In the genomic region with DNA sequence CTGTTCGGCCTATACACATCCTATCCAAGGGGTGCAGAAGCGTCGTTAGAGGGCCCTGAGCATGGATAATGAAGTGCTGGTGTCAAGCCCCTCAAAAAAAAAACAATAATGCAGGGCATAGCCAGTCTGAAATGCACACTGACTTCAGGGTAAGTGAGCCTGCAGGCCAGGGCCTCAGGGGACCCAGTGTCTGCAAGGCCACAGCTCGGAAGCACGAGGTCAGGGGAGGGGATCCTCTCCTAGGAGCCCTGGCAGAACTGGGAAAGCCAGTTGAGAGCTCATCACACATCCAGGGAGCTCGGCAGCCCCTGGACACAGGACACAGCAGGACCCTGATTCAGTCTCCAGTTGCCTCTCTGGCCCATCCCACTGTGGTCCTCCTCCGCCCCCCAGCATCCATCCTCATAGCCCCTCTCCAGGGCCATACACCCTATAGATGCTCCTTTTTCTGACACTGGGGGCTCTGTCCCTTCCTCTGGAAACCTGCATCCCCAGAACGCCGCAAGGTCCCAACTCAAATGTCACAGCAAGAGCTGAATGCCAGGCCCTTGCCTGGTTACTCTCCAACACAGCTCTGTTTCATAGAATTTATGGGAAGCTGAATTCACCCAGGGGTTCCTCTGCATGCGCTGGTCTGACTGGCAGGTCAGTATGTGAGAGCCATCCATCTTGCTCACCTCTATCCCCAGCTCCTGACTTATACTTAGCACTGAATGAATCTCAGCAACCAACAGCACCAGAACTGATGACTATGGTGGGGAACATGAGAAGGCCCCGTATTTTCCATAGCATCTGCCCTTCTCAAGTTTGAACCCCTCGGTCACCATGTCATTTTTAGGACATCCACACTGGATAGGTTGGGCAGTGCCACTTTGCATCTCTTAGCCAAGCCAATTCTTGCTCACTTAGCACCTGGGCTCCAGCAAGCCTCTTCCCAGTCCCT, we compare ENCODE assay signal across 20 cellular contexts.
DNase-seq lines count a peak whose midpoint lies in the region; ATAC-seq and TF ChIP-seq lines count a peak whose summit lies in the region.
"Had no signal": no experiment of that assay in that cellular context is flagged by ENCODE, and none has a peak within 500 bp of the region (broad histone marks: within the 10 kb centered on the region; RNA-seq: fewer than 3 reads in every experiment).

No MANE protein-coding gene starts in this region.

- H3K4ac ChIP-seq in neuronal stem cell (ENCODE audit: low read length) = no peak overlapping the region

- no peak overlapping the region for H3K23ac ChIP-seq in neuronal stem cell (ENCODE audit: low read depth, low read length, poor library complexity)

- no peak overlapping the region for H2AK5ac ChIP-seq in neuronal stem cell (ENCODE audit: low read depth, low read length)

- no peak overlapping the region for H3K14ac ChIP-seq in neuronal stem cell (ENCODE audit: low read length)

- H2AFZ ChIP-seq in neuronal stem cell (ENCODE audit: low read length) = no peak overlapping the region

- no peak overlapping the region for H4K8ac ChIP-seq in neuronal stem cell (ENCODE audit: low read depth, low read length)

- H3K4me1 ChIP-seq in BE2C (peaks cover 6% of the 10 kb centered on the region; the same call in 1 of the 2 replicates), esophagus muscularis mucosa (peaks cover 0 to 7% (median 0%) of the 10 kb centered on the region in 4 donors), neuronal stem cell (ENCODE audit: control insufficient read depth in 2 of 2, insufficient read depth in 1 of 2, low read depth in 1 of 2, low read length in 2 of 2) (peaks cover 0 to 5% of the 10 kb centered on the region in 2 donors), esophagus squamous epithelium (no peaks in the 10 kb centered on the region)

- peak overlapping the region; percentile 63 for H2BK15ac ChIP-seq in neuronal stem cell (ENCODE audit: low read length)

- H3K4me3 ChIP-seq in BE2C (ENCODE audit: low read depth, low read length) = no peak overlapping the region
- H3K4me3 ChIP-seq in esophagus muscularis mucosa = no peak overlapping the region
- H3K4me3 ChIP-seq in neuronal stem cell (ENCODE audit: low read length in 2 of 2) = no peak overlapping the region
- H3K4me3 ChIP-seq in esophagus squamous epithelium = no peak overlapping the region
- H3K4me3 ChIP-seq: A549 had no signal

- TF ChIP-seq EP300 in esophagus muscularis mucosa (IDR thresholded peaks at IDR 0.05) = no peak

- TF ChIP-seq POLR2A in esophagus muscularis mucosa (IDR thresholded peaks at IDR 0.05; ENCODE audit: low read depth) (no peak), esophagus squamous epithelium (IDR thresholded peaks at IDR 0.05) (no peak)

- no peaks in the 10 kb centered on the region for H3K79me1 ChIP-seq in neuronal stem cell (ENCODE audit: low read depth, low read length)

- no peak overlapping the region for H3K4me2 ChIP-seq in neuronal stem cell (ENCODE audit: insufficient read depth, low read length, poor library complexity, severe bottlenecking)
- H3K4me2 ChIP-seq: A549 had no signal

- no peak for TF ChIP-seq CTCF in BE2C (IDR thresholded peaks at IDR 0.05; ENCODE audit: low read depth, low read length)
- no peak for TF ChIP-seq CTCF in esophagus muscularis mucosa (IDR thresholded peaks at IDR 0.05)
- TF ChIP-seq CTCF in esophagus squamous epithelium (IDR thresholded peaks at IDR 0.05) = no peak

- H3K36me3 ChIP-seq in BE2C (no peaks in the 10 kb centered on the region), esophagus muscularis mucosa (no peaks in the 10 kb centered on the region), neuronal stem cell (replicated peaks in 1 of 2; ENCODE audit: control insufficient read depth in 2 of 2, insufficient read depth in 2 of 2, low read length in 2 of 2) (no peaks in the 10 kb centered on the region), esophagus squamous epithelium (no peaks in the 10 kb centered on the region)

- no peak for ATAC-seq in HG02970 (IDR thresholded peaks at IDR 0.05; ENCODE audit: low FRiP score, unreplicated experiment)
- ATAC-seq: A549 had no signal

- no peak overlapping the region for H3K9ac ChIP-seq in neuronal stem cell (ENCODE audit: low read depth, low read length, poor library complexity)

- peak; percentile 18 for DNase-seq in BE2C
- DNase-seq in esophagus muscularis mucosa (ENCODE audit: extremely low spot score) = peak; percentile 68
- DNase-seq in neuronal stem cell (ENCODE audit: low spot score) = no peak
- no peak for DNase-seq in activated CD8-positive, alpha-beta memory T cell treated with anti-CD3 and anti-CD28 coated beads, Interleukin-2, amount 50 U/mL, for 48 hours
- DNase-seq in esophagus squamous epithelium (lab: John Stamatoyannopoulos, UW) = no peak
- DNase-seq: 8988T; ACHN; AML-193; C1 segment of cervical spinal cord; Calu3; CD4-positive, alpha-beta memory T cell; COR-L47; DMS53; DMS79 treated with DMSO at 0.1 percent for 48 hours; GF-D8; GOT3; H7; HCEC 1CT had no signal

- intact Hi-C loops in esophagus muscularis mucosa (cut with DNase I) = no loop called here
- intact Hi-C loops in esophagus squamous epithelium (cut with DNase I) = no loop called here

- H2BK12ac ChIP-seq in neuronal stem cell (ENCODE audit: low read length) = no peak overlapping the region

- H2BK5ac ChIP-seq in neuronal stem cell (ENCODE audit: low read length) = no peak overlapping the region

- H3K27ac ChIP-seq in esophagus muscularis mucosa (replicated peaks in 1 of 4) (no peak overlapping the region), neuronal stem cell (replicated peaks; ENCODE audit: low read length) (no peak overlapping the region), esophagus squamous epithelium (no peak overlapping the region)
- H3K27ac ChIP-seq: A549 had no signal

- no peak overlapping the region for H4K91ac ChIP-seq in neuronal stem cell (ENCODE audit: low read depth, low read length, poor library complexity)

- 82% methylated on average over 12 of the region's 12 CpGs for WGBS in esophagus muscularis mucosa
- WGBS in neuronal stem cell (ENCODE audit: extremely low coverage in 2 of 2, insufficient read length in 2 of 2, insufficient replicate concordance in 1 of 2), 2 donors = no CpG with 5 or more reads among the region's 12 CpGs
- WGBS in esophagus squamous epithelium, 2 donors = 70 to 79% methylated on average over 10 of the region's 12 CpGs

- H3K9me3 ChIP-seq in BE2C (no peaks in the 10 kb centered on the region), esophagus muscularis mucosa (no peaks in the 10 kb centered on the region), neuronal stem cell (replicated peaks in 1 of 2; ENCODE audit: control insufficient read depth in 2 of 2, insufficient read depth in 1 of 2, low read depth in 1 of 2, low read length in 2 of 2) (no peaks in the 10 kb centered on the region), esophagus squamous epithelium (no peaks in the 10 kb centered on the region)
- H3K9me3 ChIP-seq: A549 had no signal

- H2BK120ac ChIP-seq in neuronal stem cell (ENCODE audit: low read depth, low read length) = no peak overlapping the region

- H3K18ac ChIP-seq in neuronal stem cell (ENCODE audit: low read length) = peak overlapping the region; percentile 33

- no peaks in the 10 kb centered on the region for H3K27me3 ChIP-seq in BE2C
- H3K27me3 ChIP-seq in esophagus muscularis mucosa = no peaks in the 10 kb centered on the region
- H3K27me3 ChIP-seq in neuronal stem cell (ENCODE audit: control insufficient read depth in 3 of 3, insufficient read depth in 3 of 3, low read depth in 1 of 3, low read length in 3 of 3) = no peaks in the 10 kb centered on the region
- H3K27me3 ChIP-seq in esophagus squamous epithelium = no peaks in the 10 kb centered on the region

Comparison
In these comparisons a context has a peak if more than half of its experiments do, and no peak if none do; other contexts are left out.
1. DNase-seq: peak in BE2C (single experiment) and esophagus muscularis mucosa (single experiment); none in neuronal stem cell (single experiment), activated CD8-positive, alpha-beta memory T cell treated with anti-CD3 and anti-CD28 coated beads, Interleukin-2, amount 50 U/mL, for 48 hours (single experiment) and esophagus squamous epithelium (single experiment).